20 cellular contexts compared by ENCODE assay signal in genomic region chr12:124301084-124301654, GRCh38. TPM values are rescaled to one million over a fixed set of nuclear protein-coding genes. Genes with fewer than 3 reads are reported as not detected.
"Had no signal": no experiment of that assay in that cellular context is flagged by ENCODE, and none has a peak within 500 bp of the region (broad histone marks: within the 10 kb centered on the region; RNA-seq: fewer than 3 reads in every experiment).

No MANE protein-coding gene starts in this region.

- DNase-seq: activated CD4-positive, alpha-beta T cell treated with anti-CD3 and anti-CD28 coated beads for 48 hours; activated CD4-positive, alpha-beta T cell treated with anti-CD3 and anti-CD28 coated beads, Interleukin-2, amount 50 U/mL, for 48 hours; activated CD8-positive, alpha-beta memory T cell treated with anti-CD3 and anti-CD28 coated beads for 24 hours; activated effector memory CD4-positive, alpha-beta T cell treated with Interleukin-2 at 50 U/mL for 16 hours; activated naive CD4-positive, alpha-beta T cell treated with anti-CD3 and anti-CD28 coated beads, Interleukin-2, amount 10 ng/mL, durations not matched to agents 7 days and 5 days; activated naive CD8-positive, alpha-beta T cell treated with anti-CD3 and anti-CD28 coated beads, Interleukin-2, amount 10 ng/mL, durations not matched to agents 7 days and 5 days; dermis blood vessel endothelial cell; effector CD4-positive, alpha-beta T cell; left colon; midbrain; naive thymus-derived CD8-positive, alpha-beta T cell; stimulated activated CD4-positive, alpha-beta T cell treated with anti-CD3 and anti-CD28 coated beads, Interleukin-12 subunit alpha, Interleukin-12 subunit beta, amount 100 ng/mL, for 4 hours; stimulated activated CD4-positive, alpha-beta T cell treated with anti-CD3 and anti-CD28 coated beads, Interleukin-4, amount 100 ng/mL, for 1 hour; trophoblast cell had no signal

- H3K4me2 ChIP-seq: hepatocyte had no signal

- H3K4me1 ChIP-seq: right lobe of liver had no signal

- H3K9me3 ChIP-seq: right lobe of liver, thoracic aorta had no signal

- H3K27ac ChIP-seq: hepatocyte, right lobe of liver, thoracic aorta had no signal

- ATAC-seq: activated CD4-positive, CD25-positive, alpha-beta regulatory T cell treated with anti-CD3 and anti-CD28 coated beads, Interleukin-2, amount 50 U/mL, for 24 hours; left colon; naive thymus-derived CD8-positive, alpha-beta T cell; right lobe of liver; stimulated activated effector memory CD8-positive, alpha-beta T cell treated with anti-CD3 and anti-CD28 coated beads, Interleukin-12 subunit alpha, Interleukin-12 subunit beta, amount 100 ng/mL, for 72 hours had no signal

- H3K4me3 ChIP-seq: hepatocyte, right lobe of liver, thoracic aorta had no signal

- H3K36me3 ChIP-seq: right lobe of liver, thoracic aorta had no signal

- H3K27me3 ChIP-seq: hepatocyte had no signal

- H2AFZ ChIP-seq: hepatocyte had no signal

RNA-seq across cellular contexts. Expression of gene RFLNA, which starts 6.3 kb away (rescaled TPM):
- total RNA-seq: activated naive CD8-positive, alpha-beta T cell treated with anti-CD3 and anti-CD28 coated beads, Interleukin-2, amount 10 ng/mL, durations not matched to agents 7 days and 5 days; naive thymus-derived CD8-positive, alpha-beta T cell; T-helper 1 cell treated with Interleukin-12 subunit alpha and Interleukin-12 subunit beta and Interleukin-4 antibody, amounts not matched to agents 30 ng/mL and 1 ng/mL, for 36 hours had no signal
- polyA plus RNA-seq: naive thymus-derived CD8-positive, alpha-beta T cell had no signal
